Comparison of ENCODE assay signal across 8 cellular contexts in the genomic region with DNA sequence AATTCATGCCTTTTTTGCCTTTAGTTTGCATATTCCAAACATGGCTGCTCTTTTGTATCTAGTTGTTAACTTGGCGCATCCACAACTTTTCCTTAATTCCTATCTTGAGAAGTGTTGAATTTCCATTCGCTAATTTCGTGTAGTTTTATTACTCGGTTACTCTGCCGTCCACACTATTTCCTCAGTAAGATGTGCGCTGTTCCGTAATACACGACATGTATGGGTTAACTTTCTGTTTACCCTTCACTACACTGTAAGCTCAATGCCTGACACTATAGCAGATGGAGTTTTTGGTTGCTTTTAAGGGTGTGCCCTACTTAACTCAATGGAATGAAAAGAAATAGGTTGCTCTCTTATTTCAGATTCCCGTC. TPM values are rescaled to one million over a fixed set of nuclear protein-coding genes. Genes with fewer than 3 reads are reported as not detected.
DNase-seq lines count a peak whose midpoint lies in the region; ATAC-seq and TF ChIP-seq lines count a peak whose summit lies in the region.

No MANE protein-coding gene starts in this region.

- H3K4me2 ChIP-seq in mesendoderm (ENCODE audit: low read length) = peak overlapping the region; percentile 97

- peaks cover 34% of the 10 kb centered on the region for H3K79me2 ChIP-seq in mesendoderm (ENCODE audit: control insufficient read depth, insufficient read depth, low read length)

- no peak for ATAC-seq in left ventricle myocardium superior
- ATAC-seq in GM18519 (IDR thresholded peaks at IDR 0.05; ENCODE audit: low FRiP score, unreplicated experiment) = no peak
- no peak for ATAC-seq in HG03097 (IDR thresholded peaks at IDR 0.05; ENCODE audit: low FRiP score, unreplicated experiment)

- no CpG with 5 or more reads among the region's 9 CpGs for WGBS in mesendoderm (ENCODE audit: extremely low coverage, insufficient coverage, low lambda C conversion rate)

- peak overlapping the region; percentile 86 for H3K4ac ChIP-seq in mesendoderm (ENCODE audit: low read depth, low read length)

- H2BK5ac ChIP-seq in mesendoderm (ENCODE audit: low read length) = peak overlapping the region; percentile 48

- DNase-seq in left ventricle myocardium inferior (no peak), left ventricle myocardium superior (no peak), MCF 10A (ENCODE audit: unreplicated experiment) (no peak), mesendoderm (no peak), GM19240 (ENCODE audit: insufficient read length, low spot score) (no peak), NOMO-1 treated with DMSO at 0.1 percent for 48 hours (lab: John Stamatoyannopoulos, UW; ENCODE audit: unreplicated experiment) (no peak)

- CTCF ChIA-PET in MCF 10A (lab: Yijun Ruan, JAX) = interaction anchor here (0.7 to 3.3 kb wide), 5 partner anchors 9 to 271 kb away, joined by 3 to 21 read pairs (median 4); no protein-coding TSS in a partner anchor

- H3K36me3 ChIP-seq in left ventricle myocardium inferior (peaks cover 45% of the 10 kb centered on the region), mesendoderm (ENCODE audit: control insufficient read depth, insufficient read depth, low read length) (peaks cover 23% of the 10 kb centered on the region)

- intact Hi-C loops in left ventricle myocardium inferior (cut with micrococcal nuclease) = no loop called here
- intact Hi-C loops in left ventricle myocardium superior (cut with micrococcal nuclease) = no loop called here
- intact Hi-C loops in MCF 10A (cut with micrococcal nuclease) = loop anchor here (2.0 to 10.0 kb wide), 2 partner anchors 22 to 908 kb away; no protein-coding TSS in a partner anchor

- H4K5ac ChIP-seq in mesendoderm (ENCODE audit: low read length) = peak overlapping the region; percentile 17

- H4K8ac ChIP-seq in mesendoderm (ENCODE audit: low read depth, low read length) = no peak overlapping the region

- no peak overlapping the region for H3K18ac ChIP-seq in mesendoderm (ENCODE audit: low read length)

- H3K36me3 Mint-ChIP-seq in MCF 10A (ENCODE audit: insufficient read depth, unreplicated experiment) = peaks cover 61% of the 10 kb centered on the region

- peak overlapping the region; percentile 96 for H3K56ac ChIP-seq in mesendoderm (ENCODE audit: low read length)

- peak overlapping the region; percentile 96 for H3K27ac Mint-ChIP-seq in MCF 10A (ENCODE audit: low read depth, unreplicated experiment)

- H2AK5ac ChIP-seq in mesendoderm (ENCODE audit: low read length) = peak overlapping the region; percentile 82

- BruUV-seq in MCF 10A (replicated peaks; lab: Mats Ljungman, UMichigan) = no TSS peak

- H2BK120ac ChIP-seq in mesendoderm (ENCODE audit: low read depth, low read length) = no peak overlapping the region

- H3K4me3 ChIP-seq in left ventricle myocardium inferior = peak overlapping the region; percentile 87
- H3K4me3 ChIP-seq in mesendoderm (ENCODE audit: low read length) = peak overlapping the region; percentile 94

- POLR2A ChIA-PET in MCF 10A (lab: Yijun Ruan, JAX) = interaction anchor here (0.6 to 6.3 kb wide), 12 partner anchors 9 to 1050 kb away, joined by 3 to 63 read pairs (median 4); a partner anchor contains a TSS

- peak overlapping the region; percentile 100 for H3K9ac ChIP-seq in mesendoderm (ENCODE audit: low read length)

- peaks cover 13% of the 10 kb centered on the region for H3K4me1 Mint-ChIP-seq in MCF 10A (ENCODE audit: insufficient read depth, unreplicated experiment)

- H3K4me1 ChIP-seq in left ventricle myocardium inferior (peaks cover 46% of the 10 kb centered on the region), mesendoderm (ENCODE audit: control insufficient read depth, low read depth, low read length) (peaks cover 7% of the 10 kb centered on the region)

- H3K27me3 ChIP-seq in left ventricle myocardium inferior (ENCODE audit: low read depth) (no peaks in the 10 kb centered on the region), mesendoderm (ENCODE audit: insufficient read depth, low read length, poor library complexity) (no peaks in the 10 kb centered on the region)

- H3K23ac ChIP-seq in mesendoderm (ENCODE audit: low read length) = no peak overlapping the region

- H3K27ac ChIP-seq in left ventricle myocardium inferior (replicated peaks) = peak overlapping the region; percentile 90
- H3K27ac ChIP-seq in mesendoderm (ENCODE audit: low read depth, low read length) = peak overlapping the region; percentile 68

- TF ChIP-seq CTCF in left ventricle myocardium inferior (IDR thresholded peaks at IDR 0.05; ENCODE audit: borderline replicate concordance) (no peak), MCF 10A (IDR thresholded peaks at IDR 0.05; ENCODE audit: unreplicated experiment) (no peak)

- no peaks in the 10 kb centered on the region for H3K27me3 Mint-ChIP-seq in MCF 10A (ENCODE audit: insufficient read depth, unreplicated experiment)

- H3K9me3 Mint-ChIP-seq in MCF 10A (ENCODE audit: unreplicated experiment) = no peaks in the 10 kb centered on the region

- no peaks in the 10 kb centered on the region for H3K9me3 ChIP-seq in left ventricle myocardium inferior (replicated peaks)

- H3K79me1 ChIP-seq in mesendoderm (ENCODE audit: low read length) = peaks cover 14% of the 10 kb centered on the region

- H2BK15ac ChIP-seq in mesendoderm (replicated peaks; ENCODE audit: low read depth) = no peak overlapping the region

- peak overlapping the region; percentile 80 for H3K4me3 Mint-ChIP-seq in MCF 10A (ENCODE audit: unreplicated experiment)

RNA-seq across cellular contexts. Expression of a gene that starts 0.7 kb away (rescaled TPM):
- total RNA-seq in left ventricle myocardium inferior = 404 TPM
- 372 TPM for total RNA-seq in left ventricle myocardium superior
- 1,984 and 2,115 TPM in 2 replicates for total RNA-seq in MCF 10A (2022)
- polyA plus RNA-seq in mesendoderm (2013, experiment 1 of 2) = 2,947 TPM
- 2,912 TPM for polyA plus RNA-seq in mesendoderm (2013, experiment 2 of 2)

RNA-seq across cellular contexts. Expression of a gene that starts 24.1 kb away (rescaled TPM):
- total RNA-seq in left ventricle myocardium inferior (21.0 TPM), left ventricle myocardium superior (15.4 TPM), MCF 10A (2022) (37.6 and 45.9 TPM in 2 replicates)
- 31.4 TPM for polyA plus RNA-seq in mesendoderm (2013, experiment 1 of 2)
- polyA plus RNA-seq in mesendoderm (2013, experiment 2 of 2) = 31.1 TPM
